ENCODE assay signal across 8 cellular contexts in genomic region chr17:77087650-77088454, GRCh38. TPM values are rescaled to one million over a fixed set of nuclear protein-coding genes. Genes with fewer than 3 reads are reported as not detected.
DNase-seq lines count a peak whose midpoint lies in the region; ATAC-seq, FAIRE-seq and TF ChIP-seq lines count a peak whose summit lies in the region.

No MANE protein-coding gene starts in this region.

- H3K9me2 ChIP-seq in OCI-LY1 (ENCODE audit: low read depth, low read length): no peaks in the 10 kb centered on the region

- peaks cover 44% of the 10 kb centered on the region for H3K36me3 Mint-ChIP-seq in CD4-positive, alpha-beta T cell (ENCODE audit: low read depth)

- no peak for TF ChIP-seq CTCF in CD4-positive, alpha-beta T cell (IDR thresholded peaks at IDR 0.05)
- no peak for TF ChIP-seq CTCF in OCI-LY1 (IDR thresholded peaks at IDR 0.05; ENCODE audit: low read length)
- no peak for TF ChIP-seq CTCF in H1 (IDR thresholded peaks at IDR 0.05; ENCODE audit: control extremely low read depth in 1 of 3, insufficient read depth in 1 of 3, low read depth in 1 of 3, low read length in 3 of 3)
- TF ChIP-seq CTCF in osteoblast (IDR thresholded peaks at IDR 0.05; ENCODE audit: extremely low read depth, low read depth, low read length): no peak

- H2BK5ac ChIP-seq in H1 (ENCODE audit: low read depth, low read length): no peak overlapping the region

- ATAC-seq in CD4-positive, alpha-beta T cell (ENCODE audit: poor library complexity): peak; percentile 6
- no peak for ATAC-seq in activated CD4-positive, CD25-positive, alpha-beta regulatory T cell treated with anti-CD3 and anti-CD28 coated beads, Interleukin-2, amount 50 U/mL, for 24 hours

- no peaks in the 10 kb centered on the region; the same call in 1 of the 2 replicates for H3K79me1 ChIP-seq in H1 (ENCODE audit: low read depth, low read length)

- no peak for TF ChIP-seq RAD21 in H1 (IDR thresholded peaks at IDR 0.05 in 1 of 2, conservative IDR thresholded peaks at IDR 0.05 in 1 of 2; ENCODE audit: low read depth in 2 of 2, low read length in 2 of 2)

- no peak overlapping the region for H3K14ac ChIP-seq in H1 (ENCODE audit: insufficient read length)

- in situ Hi-C loops in KBM-7 (cut with MboI; ENCODE audit: low pct_unique_long_range_greater_than_20kb, low sequenced_read_pairs): no loop called here

- peaks cover 40% of the 10 kb centered on the region for H3K36me3 ChIP-seq in OCI-LY1 (ENCODE audit: insufficient read depth, low read length)
- peaks cover 4 to 16% (median 9%) of the 10 kb centered on the region in 4 experiments; a peak in 6 of 8 replicates for H3K36me3 ChIP-seq in H1 (ENCODE audit: control insufficient read depth in 2 of 4, insufficient read depth in 4 of 4, low read length in 3 of 4)
- H3K36me3 ChIP-seq in osteoblast (ENCODE audit: insufficient read depth, low read length): peaks cover 18% of the 10 kb centered on the region

- peak overlapping the region; percentile 63 for H3K4me2 ChIP-seq in OCI-LY1 (ENCODE audit: low read length)
- H3K4me2 ChIP-seq in H1 (ENCODE audit: insufficient read depth in 1 of 2, low read depth in 2 of 2, low read length in 2 of 2): peak overlapping the region; percentile 91 to 96
- peak overlapping the region; percentile 95 for H3K4me2 ChIP-seq in osteoblast (ENCODE audit: insufficient read depth, low read length)

- no peak for FAIRE-seq in H1 (lab: Jason Lieb, UNC)

- H3K27ac ChIP-seq in CD4-positive, alpha-beta T cell (ENCODE audit: low read depth, low read length): peak overlapping the region; percentile 70
- H3K27ac ChIP-seq in OCI-LY1 (ENCODE audit: low read depth, low read length, poor library complexity, severe bottlenecking) (peak overlapping the region; percentile 64), H1 (ENCODE audit: low read depth, low read length) (no peak overlapping the region), osteoblast (ENCODE audit: low read depth, low read length) (peak overlapping the region; percentile 79)

- H3K4me3 Mint-ChIP-seq in CD4-positive, alpha-beta T cell: peak overlapping the region; percentile 99

- H2AFZ ChIP-seq in OCI-LY1 (ENCODE audit: low read length) (no peak overlapping the region), H1 (ENCODE audit: low read length) (peak overlapping the region; percentile 92), osteoblast (ENCODE audit: low read length) (peak overlapping the region; percentile 89)

- no peak for TF ChIP-seq POLR2A in H1 (IDR thresholded peaks at IDR 0.05; ENCODE audit: control extremely low read depth in 1 of 2, low read depth in 2 of 2, low read length in 2 of 2)

- H2BK20ac ChIP-seq in H1 (ENCODE audit: low read length): no peak overlapping the region; the same call in 1 of the 2 replicates

- no peak overlapping the region for H3K4ac ChIP-seq in H1 (replicated peaks; ENCODE audit: insufficient read length, low read depth, low read length)

- H3K56ac ChIP-seq in H1 (replicated peaks; ENCODE audit: insufficient read length, low read depth, low read length): no peak overlapping the region

- no peaks in the 10 kb centered on the region for H4K20me1 ChIP-seq in OCI-LY1 (ENCODE audit: insufficient read depth, low read length)
- peaks cover 0 to 2% of the 10 kb centered on the region in 2 experiments for H4K20me1 ChIP-seq in H1 (replicated peaks in 1 of 2; ENCODE audit: control insufficient read depth in 1 of 2, insufficient read depth in 2 of 2, low read length in 2 of 2)
- no peaks in the 10 kb centered on the region for H4K20me1 ChIP-seq in osteoblast (ENCODE audit: insufficient read depth, low read length)

- peaks cover 19% of the 10 kb centered on the region for H3K79me2 ChIP-seq in OCI-LY1 (ENCODE audit: insufficient read depth, low read length)
- peaks cover 0 to 31% of the 10 kb centered on the region in 2 experiments; a peak in 3 of 4 replicates for H3K79me2 ChIP-seq in H1 (ENCODE audit: control insufficient read depth in 1 of 2, insufficient read depth in 2 of 2, low read length in 2 of 2)
- H3K79me2 ChIP-seq in osteoblast (ENCODE audit: insufficient read depth, low read length): peaks cover 31% of the 10 kb centered on the region

- no peaks in the 10 kb centered on the region for H3K27me3 ChIP-seq in CD4-positive, alpha-beta T cell (ENCODE audit: control insufficient read depth, insufficient read depth, low read length)
- no peaks in the 10 kb centered on the region for H3K27me3 ChIP-seq in OCI-LY1 (ENCODE audit: insufficient read depth, low read length)
- H3K27me3 ChIP-seq in H1 (replicated peaks in 1 of 4; ENCODE audit: control insufficient read depth in 3 of 4, extremely low read depth in 1 of 4, insufficient read depth in 3 of 4, low read length in 3 of 4): no peaks in the 10 kb centered on the region
- no peaks in the 10 kb centered on the region for H3K27me3 ChIP-seq in osteoblast (ENCODE audit: insufficient read depth, low read length)

- WGBS in H1 (ENCODE audit: extremely low coverage in 1 of 2, insufficient coverage in 1 of 2, insufficient read length in 1 of 2, insufficient replicate concordance in 2 of 2, low coverage in 1 of 2, low lambda C conversion rate in 2 of 2, missing lambda C conversion rate in 1 of 2), 2 experiments: 78% methylated on average over 16 of the region's 16 CpGs; no CpG with 5 or more reads in 1 of the 2 experiments

- H2BK15ac ChIP-seq in H1 (ENCODE audit: low read length): peak overlapping the region; percentile 67; the same call in 1 of the 2 replicates

- H3K27me3 Mint-ChIP-seq in CD4-positive, alpha-beta T cell: no peaks in the 10 kb centered on the region

- intact Hi-C loops in CD4-positive, alpha-beta T cell (cut with DNase I, micrococcal nuclease): loop anchor here (1.0 to 5.0 kb wide), 3 partner anchors 52 to 361 kb away; partner anchors contain the start of genes SEC14L1 (in 2 of the 2), JMJD6 (in 1 of the 2) and METTL23 (in 1 of the 2)

- CTCF ChIA-PET in CD4-positive, alpha-beta T cell (lab: Charles Lee): interaction anchor here (0.7 to 1.6 kb wide), 4 partner anchors 10 to 127 kb away, joined by 3 to 19 read pairs (median 7); partner anchors contain the start of gene SEC14L1
- CTCF ChIA-PET in H1 (lab: Charles Lee; ENCODE audit: partially characterized antibody): interaction anchor here (0.6 to 4.3 kb wide), 39 partner anchors 9 to 223 kb away, joined by 3 to 44 read pairs (median 4); partner anchors contain the start of gene SEC14L1

- no peak overlapping the region for H3K23ac ChIP-seq in H1 (ENCODE audit: insufficient read length)

- H3K4me3 ChIP-seq in OCI-LY1 (ENCODE audit: low read depth, low read length, poor library complexity, severe bottlenecking) (peak overlapping the region; percentile 83), H1 (ENCODE audit: extremely low read depth in 1 of 4, insufficient read depth in 2 of 4, low read depth in 3 of 4, low read length in 4 of 4) (peak overlapping the region; percentile 1 to 95 (median 72); a peak in 4 of 8 replicates), osteoblast (ENCODE audit: insufficient read depth, low read length) (peak overlapping the region; percentile 83)

- no peaks in the 10 kb centered on the region for H3K9me3 Mint-ChIP-seq in CD4-positive, alpha-beta T cell

- H3F3A ChIP-seq in OCI-LY1 (ENCODE audit: insufficient read depth, low read length): no peaks in the 10 kb centered on the region

- H2BK120ac ChIP-seq in H1 (replicated peaks; ENCODE audit: low read depth, low read length): no peak overlapping the region

- H3K23me2 ChIP-seq in H1 (ENCODE audit: low read depth, low read length): peaks cover 5% of the 10 kb centered on the region

- H4K5ac ChIP-seq in H1 (ENCODE audit: insufficient read length, low read depth, low read length): peak overlapping the region; percentile 0

- peak overlapping the region; percentile 2; the same call in 1 of the 2 replicates for H2BK12ac ChIP-seq in H1 (ENCODE audit: low read depth, low read length)

- POLR2A ChIA-PET in CD4-positive, alpha-beta T cell (lab: Charles Lee): interaction anchor here (0.7 to 1.9 kb wide), 12 partner anchors 11 to 870 kb away, joined by 3 to 47 read pairs (median 4); partner anchors contain the start of genes MFSD11, MGAT5B, SEC14L1 and SRSF2
- POLR2A ChIA-PET in H1 (lab: Charles Lee; ENCODE audit: partially characterized antibody): interaction anchor here (0.6 to 2.0 kb wide), 21 partner anchors 7 to 700 kb away, joined by 3 to 7 read pairs (median 4); partner anchors contain the start of genes SEC14L1 and SRSF2

- no peak for TF ChIP-seq EP300 in H1 (IDR thresholded peaks at IDR 0.05; ENCODE audit: borderline replicate concordance in 1 of 2, low read depth in 2 of 2, low read length in 2 of 2)

- no peaks in the 10 kb centered on the region for H3K9me3 ChIP-seq in CD4-positive, alpha-beta T cell (ENCODE audit: control insufficient read depth, low read length)
- H3K9me3 ChIP-seq in OCI-LY1 (ENCODE audit: low read length): no peaks in the 10 kb centered on the region
- no peaks in the 10 kb centered on the region for H3K9me3 ChIP-seq in H1 (ENCODE audit: insufficient read depth in 2 of 2, low read depth in 1 of 2, low read length in 1 of 2)
- H3K9me3 ChIP-seq in osteoblast (ENCODE audit: low read depth, low read length): no peaks in the 10 kb centered on the region

- peak overlapping the region; percentile 77 for H4K91ac ChIP-seq in H1 (replicated peaks; ENCODE audit: insufficient read length, low read length)

- H3K18ac ChIP-seq in H1 (ENCODE audit: extremely low read depth, low read length): no peak overlapping the region

- DNase-seq in CD4-positive, alpha-beta T cell: no peak
- DNase-seq in H1 (ENCODE audit: low read depth in 1 of 2, low spot score in 2 of 2): no peak
- DNase-seq in osteoblast (ENCODE audit: insufficient read length, low spot score, missing footprints): no peak
- DNase-seq in A172 (ENCODE audit: low spot score): no peak
- DNase-seq in NCI-H2196 treated with DMSO at 0.1 percent for 48 hours (lab: John Stamatoyannopoulos, UW; ENCODE audit: unreplicated experiment): no peak
- DNase-seq in KBM-7: no peak

- H2AK5ac ChIP-seq in H1 (ENCODE audit: low read depth, low read length): peak overlapping the region; percentile 61; the same call in 1 of the 2 replicates

- peak overlapping the region; percentile 95 for H3K27ac Mint-ChIP-seq in CD4-positive, alpha-beta T cell

- peaks cover 44% of the 10 kb centered on the region for H3K4me1 Mint-ChIP-seq in CD4-positive, alpha-beta T cell (ENCODE audit: low read depth)

- H3K9ac ChIP-seq in OCI-LY1 (ENCODE audit: low read length) (peak overlapping the region; percentile 96), H1 (replicated peaks in 1 of 4; ENCODE audit: extremely low read depth in 1 of 4, low read depth in 3 of 4, low read length in 3 of 4) (0 out of 7 replicates have a peak overlapping the region, but pooled peaks of 1 of the 4 experiments have one; percentile 10)

- H3K4me1 ChIP-seq in OCI-LY1 (ENCODE audit: insufficient read depth, low read length, severe bottlenecking): peaks cover 58% of the 10 kb centered on the region
- H3K4me1 ChIP-seq in H1 (replicated peaks in 1 of 4; ENCODE audit: control insufficient read depth in 3 of 4, insufficient read depth in 4 of 4, low read length in 3 of 4): peaks cover 0 to 4% (median under 1%) of the 10 kb centered on the region in 4 experiments; a peak in 2 of 7 replicates
- peaks cover 10% of the 10 kb centered on the region for H3K4me1 ChIP-seq in osteoblast (ENCODE audit: insufficient read depth, low read length)

- H4K8ac ChIP-seq in H1 (ENCODE audit: extremely low read depth, insufficient read depth, low read length): peak overlapping the region; percentile 69; the same call in 1 of the 2 replicates

RNA-seq across cellular contexts. Expression of gene SEC14L1, which starts 52.9 kb away (rescaled TPM):
- total RNA-seq in CD4-positive, alpha-beta T cell: 10 to 100 TPM; 97.3 to 98.5 TPM
- total RNA-seq in H1 (2021; fragmentation: NEBNext Ultra II Directional; extraction: Animal tissue kit (Norgen Biotek cat#: 25700)): 74.4 TPM in 2 replicates
- polyA plus RNA-seq in H1 (2011; rRNA removed): 27.2 and 42.7 TPM in 2 replicates
- polyA plus RNA-seq in H1 (2011; cell fraction: cytosol; rRNA removed): 18.7 TPM
- 73.2 TPM for polyA plus RNA-seq in H1 (2011; cell fraction: nucleus; rRNA removed)
- 40.4 to 51.0 TPM (median 49.2 TPM) in 4 replicates for polyA plus RNA-seq in H1 (2012, experiment 1 of 2)
- 8.8 TPM for polyA plus RNA-seq in H1 (2012, experiment 2 of 2)
- 63.8 TPM for polyA plus RNA-seq in H1 (2013, experiment 1 of 2)
- polyA plus RNA-seq in H1 (2013, experiment 2 of 2): 57.5 TPM
- polyA minus RNA-seq in H1 (2011; rRNA and poly(A)+ RNA removed): 23.0 and 24.1 TPM in 2 replicates
- 30.6 TPM for polyA minus RNA-seq in H1 (2011; cell fraction: cytosol; rRNA and poly(A)+ RNA removed)
- 45.3 TPM for polyA minus RNA-seq in H1 (2011; cell fraction: nucleus; rRNA and poly(A)+ RNA removed)
- total RNA-seq in osteoblast: 53.6 and 71.3 TPM in 2 replicates
- total RNA-seq in A172 (2014; rRNA removed; shearing (Covaris generic)): 56.3 and 61.8 TPM in 2 replicates
